8 cellular contexts compared by ENCODE assay signal in genomic region chr5:160399402-160400353, GRCh38. TPM values are rescaled to one million over a fixed set of nuclear protein-coding genes. Genes with fewer than 3 reads are reported as not detected.
A peak's percentile ranks its signal among the peaks of the same experiment; 100 is the strongest.
DNase-seq lines count a peak whose midpoint lies in the region; ATAC-seq and TF ChIP-seq lines count a peak whose summit lies in the region.

Gene FAM200C, minus strand, starts transcription at chr5:160400054. Its CDS starts 4,564 bp downstream, at chr5:160395490.

- DNase-seq in DMS79 (lab: John Stamatoyannopoulos, UW): peak; percentile 62
- DNase-seq in KBM-7: peak; percentile 90
- DNase-seq in PC-3: peak; percentile 92
- peak; percentile 43 for DNase-seq in activated T-cell treated with anti-CD3 and anti-CD28 coated beads, Interleukin-2, amount 50 U/mL, for 4 hours
- peak; percentile 37 for DNase-seq in stimulated activated CD8-positive, alpha-beta memory T cell treated with anti-CD3 and anti-CD28 coated beads, Interleukin-7, amount 100 ng/mL, for 24 hours (ENCODE audit: low read depth)

- in situ Hi-C loops in KBM-7 (cut with MboI; ENCODE audit: low pct_unique_long_range_greater_than_20kb, low sequenced_read_pairs): loop anchor here (25.0 kb wide), 1 partner anchor 962 kb away; no protein-coding TSS in a partner anchor

- H3K27me3 Mint-ChIP-seq in activated T-cell treated with anti-CD3 and anti-CD28 coated beads, Interleukin-2, amount 50 U/mL, for 4 hours (ENCODE audit: low read depth): no peaks in the 10 kb centered on the region

- ATAC-seq in GM21737 (IDR thresholded peaks at IDR 0.05; ENCODE audit: unreplicated experiment): peak; percentile 87
- peak; percentile 86 for ATAC-seq in PC-3
- ATAC-seq in activated T-cell treated with anti-CD3 and anti-CD28 coated beads, Interleukin-2, amount 50 U/mL, for 4 hours: peak; percentile 88 to 91
- ATAC-seq in esophagus mucosa: peak; percentile 99

- H3K27me3 ChIP-seq in PC-3 (ENCODE audit: low read length) (no peaks in the 10 kb centered on the region), muscle layer of duodenum (ENCODE audit: low read depth, low read length) (no peaks in the 10 kb centered on the region)

- peak within 1 kb of the TSS; percentile 83 for H3K4me3 Mint-ChIP-seq in activated T-cell treated with anti-CD3 and anti-CD28 coated beads, Interleukin-2, amount 50 U/mL, for 4 hours

- H3K4me2 ChIP-seq in PC-3 (ENCODE audit: low read length): peak within 1 kb of the TSS; percentile 91

- H3K4me1 Mint-ChIP-seq in activated T-cell treated with anti-CD3 and anti-CD28 coated beads, Interleukin-2, amount 50 U/mL, for 4 hours (ENCODE audit: low read depth): peaks cover 17% of the 10 kb centered on the region

- no peaks in the 10 kb centered on the region for H3F3A ChIP-seq in PC-3 (ENCODE audit: low read length, unreplicated experiment)

- H3K36me3 ChIP-seq in PC-3 (ENCODE audit: low read depth, low read length): peaks cover 25% of the 10 kb centered on the region
- H3K36me3 ChIP-seq in muscle layer of duodenum (ENCODE audit: control insufficient read depth in 1 of 2, insufficient read depth in 2 of 2, low read length in 2 of 2): peaks cover 20 to 35% of the 10 kb centered on the region in 2 donors

- H3K9me2 ChIP-seq in PC-3 (replicated peaks; ENCODE audit: low read length): no peaks in the 10 kb centered on the region

- peaks cover 29% of the 10 kb centered on the region for H3K79me2 ChIP-seq in PC-3 (ENCODE audit: low read length)

- H3K36me3 Mint-ChIP-seq in activated T-cell treated with anti-CD3 and anti-CD28 coated beads, Interleukin-2, amount 50 U/mL, for 4 hours (ENCODE audit: insufficient read depth): peaks cover 15% of the 10 kb centered on the region

- POLR2A ChIA-PET in PC-3 (lab: Charles Lee; ENCODE audit: unreplicated experiment): interaction anchor here (0.6 to 0.7 kb wide), 2 partner anchors 19 to 26 kb away, joined by 5 to 9 read pairs; no protein-coding TSS in a partner anchor

- TF ChIP-seq CTCF in PC-3 (conservative IDR thresholded peaks at IDR 0.05; ENCODE audit: low read depth, low read length): no peak

- H3K27ac ChIP-seq in PC-3 (ENCODE audit: low read length) (peak within 1 kb of the TSS; percentile 55), muscle layer of duodenum (ENCODE audit: low read length) (peak within 1 kb of the TSS; percentile 90)

- H4K20me1 ChIP-seq in PC-3 (ENCODE audit: low read length): no peaks in the 10 kb centered on the region

- no peaks in the 10 kb centered on the region for H3K9me3 Mint-ChIP-seq in activated T-cell treated with anti-CD3 and anti-CD28 coated beads, Interleukin-2, amount 50 U/mL, for 4 hours

- peak within 1 kb of the TSS; percentile 81 for H3K4me3 ChIP-seq in PC-3 (ENCODE audit: low read length)
- H3K4me3 ChIP-seq in muscle layer of duodenum (ENCODE audit: low read depth in 1 of 2, low read length in 2 of 2): peak within 1 kb of the TSS; percentile 71 to 89

- H2AFZ ChIP-seq in PC-3 (ENCODE audit: low read length): peak within 1 kb of the TSS; percentile 84

- intact Hi-C loops in PC-3 (cut with micrococcal nuclease): no loop called here

- peak within 1 kb of the TSS; percentile 97 for H3K9ac ChIP-seq in PC-3 (ENCODE audit: low read length)

- H3K4me1 ChIP-seq in PC-3 (ENCODE audit: insufficient read depth, low read length): peaks cover 14% of the 10 kb centered on the region
- peaks cover 0 to 20% of the 10 kb centered on the region in 2 donors for H3K4me1 ChIP-seq in muscle layer of duodenum (ENCODE audit: control insufficient read depth in 1 of 2, insufficient read depth in 2 of 2, low read length in 2 of 2)

- CTCF ChIA-PET in PC-3 (lab: Charles Lee): no interaction called here

- BruUV-seq in PC-3 (replicated peaks; lab: Mats Ljungman, UMichigan): TSS peak; percentile 69

- H3K9me3 ChIP-seq in PC-3 (ENCODE audit: low read length): no peaks in the 10 kb centered on the region
- H3K9me3 ChIP-seq in muscle layer of duodenum (ENCODE audit: control insufficient read depth in 1 of 2, low read length in 2 of 2): no peaks in the 10 kb centered on the region

RNA-seq across cellular contexts. Expression of gene FAM200C, which starts in this region (rescaled TPM):
- total RNA-seq in PC-3 (2014; rRNA removed): 1.5 and 2.6 TPM in 2 replicates
- total RNA-seq in activated T-cell treated with anti-CD3 and anti-CD28 coated beads, Interleukin-2, amount 50 U/mL, for 4 hours: under 1 TPM; 0.38 to 0.43 (median 0.42) TPM
- 0.76 TPM for total RNA-seq in esophagus mucosa

Comparison
In these comparisons a context has a peak if more than half of its experiments do, and no peak if none do; other contexts are left out.
1. Peak in every context shown above with its lines: DNase-seq, ATAC-seq, H3K4me3 ChIP-seq and H3K27ac ChIP-seq.
2. Peak in DNase-seq and ATAC-seq in activated T-cell treated with anti-CD3 and anti-CD28 coated beads, Interleukin-2, amount 50 U/mL, for 4 hours; RNA of the gene not detected or under 1 TPM.
3. Peak in ATAC-seq in esophagus mucosa; RNA of the gene not detected or under 1 TPM.
4. DNase-seq: peak in every context shown above with its lines; median percentile 92 in PC-3; 90 in KBM-7; 62 in DMS79; 43 in activated T-cell treated with anti-CD3 and anti-CD28 coated beads, Interleukin-2, amount 50 U/mL, for 4 hours; 37 in stimulated activated CD8-positive, alpha-beta memory T cell treated with anti-CD3 and anti-CD28 coated beads, Interleukin-7, amount 100 ng/mL, for 24 hours.